ENCODE assay signal across 23 cellular contexts in genomic region chr5:73799401-73799972, GRCh38.
A peak's percentile ranks its signal among the peaks of the same experiment; 100 is the strongest.
DNase-seq lines count a peak whose midpoint lies in the region; ATAC-seq lines count a peak whose summit lies in the region.
"Had no signal": no experiment of that assay in that cellular context is flagged by ENCODE, and none has a peak within 500 bp of the region (broad histone marks: within the 10 kb centered on the region; RNA-seq: fewer than 3 reads in every experiment).

No MANE protein-coding gene starts in this region.

- H3K4me1 Mint-ChIP-seq in activated naive CD4-positive, alpha-beta T cell treated with anti-CD3 and anti-CD28 coated beads for 36 hours (ENCODE audit: low read depth), result peaks cover 9% of the 10 kb centered on the region
- peaks cover 20% of the 10 kb centered on the region for H3K4me1 Mint-ChIP-seq in stimulated activated naive CD8-positive, alpha-beta T cell treated with anti-CD3 and anti-CD28 coated beads, Interleukin-15, amount 100 ng/mL, for 72 hours
- no peaks in the 10 kb centered on the region for H3K4me1 Mint-ChIP-seq in stimulated activated memory B cell treated with anti-CD40 and anti-IgM and Interleukin-4, amounts not matched to agents 10 μg/mL and 1 μg/mL and 100 μg/mL, for 72 hours
- H3K4me1 Mint-ChIP-seq: CD4-positive, CD25-positive, alpha-beta regulatory T cell had no signal

- H3K4me3 Mint-ChIP-seq in activated naive CD4-positive, alpha-beta T cell treated with anti-CD3 and anti-CD28 coated beads for 36 hours, result no peak overlapping the region
- no peak overlapping the region for H3K4me3 Mint-ChIP-seq in stimulated activated naive CD8-positive, alpha-beta T cell treated with anti-CD3 and anti-CD28 coated beads, Interleukin-15, amount 100 ng/mL, for 72 hours
- H3K4me3 Mint-ChIP-seq in stimulated activated memory B cell treated with anti-CD40 and anti-IgM and Interleukin-4, amounts not matched to agents 10 μg/mL and 1 μg/mL and 100 μg/mL, for 72 hours, result no peak overlapping the region
- H3K4me3 Mint-ChIP-seq: CD4-positive, CD25-positive, alpha-beta regulatory T cell; CD8-positive, alpha-beta memory T cell; HFFc6 had no signal

- DNase-seq in activated naive CD4-positive, alpha-beta T cell treated with anti-CD3 and anti-CD28 coated beads for 36 hours, result no peak
- DNase-seq in activated naive CD4-positive, alpha-beta T cell (lab: John Stamatoyannopoulos, UW), result no peak
- no peak for DNase-seq in stimulated activated naive CD8-positive, alpha-beta T cell treated with anti-CD3 and anti-CD28 coated beads, Interleukin-15, amount 100 ng/mL, for 72 hours
- DNase-seq in stimulated activated naive CD8-positive, alpha-beta T cell treated with anti-CD3 and anti-CD28 coated beads, Interleukin-15, Interleukin-2, amounts not matched to agents 100 U/mL and 50 U/mL, for 24 hours, result no peak
- DNase-seq in NOMO-1 (lab: John Stamatoyannopoulos, UW; ENCODE audit: unreplicated experiment in 2 of 2) (no peak), cardiac septum (ENCODE audit: low spot score) (no peak)
- DNase-seq: 8988T; BE2C; C1 segment of cervical spinal cord; CD4-positive, CD25-positive, alpha-beta regulatory T cell; CD8-positive, alpha-beta memory T cell; COR-L47; DMS 273 treated with DMSO at 0.1 percent for 48 hours; DMS53; DND-41; EL; GOT3; H7; HFFc6 had no signal

- ATAC-seq in stimulated activated naive CD8-positive, alpha-beta T cell treated with anti-CD3 and anti-CD28 coated beads, Interleukin-15, amount 100 ng/mL, for 72 hours, result peak; percentile 61
- ATAC-seq in stimulated activated naive CD8-positive, alpha-beta T cell treated with anti-CD3 and anti-CD28 coated beads, Interleukin-15, Interleukin-2, amounts not matched to agents 100 U/mL and 50 U/mL, for 24 hours, result no peak
- peak; percentile 59 for ATAC-seq in stimulated activated memory B cell treated with anti-CD40 and anti-IgM and Interleukin-4, amounts not matched to agents 10 μg/mL and 1 μg/mL and 100 μg/mL, for 72 hours
- ATAC-seq: GM12878, HCT116, HepG2 had no signal

- H3K27me3 Mint-ChIP-seq in activated naive CD4-positive, alpha-beta T cell treated with anti-CD3 and anti-CD28 coated beads for 36 hours (ENCODE audit: low read depth), result peaks cover 41% of the 10 kb centered on the region
- peaks cover 49% of the 10 kb centered on the region for H3K27me3 Mint-ChIP-seq in stimulated activated naive CD8-positive, alpha-beta T cell treated with anti-CD3 and anti-CD28 coated beads, Interleukin-15, amount 100 ng/mL, for 72 hours
- peaks cover 50% of the 10 kb centered on the region for H3K27me3 Mint-ChIP-seq in stimulated activated memory B cell treated with anti-CD40 and anti-IgM and Interleukin-4, amounts not matched to agents 10 μg/mL and 1 μg/mL and 100 μg/mL, for 72 hours

- no peaks in the 10 kb centered on the region for H3K36me3 Mint-ChIP-seq in activated naive CD4-positive, alpha-beta T cell treated with anti-CD3 and anti-CD28 coated beads for 36 hours (ENCODE audit: low read depth)
- no peaks in the 10 kb centered on the region for H3K36me3 Mint-ChIP-seq in stimulated activated memory B cell treated with anti-CD40 and anti-IgM and Interleukin-4, amounts not matched to agents 10 μg/mL and 1 μg/mL and 100 μg/mL, for 72 hours
- H3K36me3 Mint-ChIP-seq: CD4-positive, CD25-positive, alpha-beta regulatory T cell; CD8-positive, alpha-beta memory T cell had no signal

- peak overlapping the region; percentile 2 for H3K27ac Mint-ChIP-seq in activated naive CD4-positive, alpha-beta T cell treated with anti-CD3 and anti-CD28 coated beads for 36 hours
- H3K27ac Mint-ChIP-seq in stimulated activated naive CD8-positive, alpha-beta T cell treated with anti-CD3 and anti-CD28 coated beads, Interleukin-15, amount 100 ng/mL, for 72 hours, result no peak overlapping the region
- no peak overlapping the region for H3K27ac Mint-ChIP-seq in stimulated activated memory B cell treated with anti-CD40 and anti-IgM and Interleukin-4, amounts not matched to agents 10 μg/mL and 1 μg/mL and 100 μg/mL, for 72 hours
- H3K27ac Mint-ChIP-seq: CD4-positive, CD25-positive, alpha-beta regulatory T cell; CD8-positive, alpha-beta memory T cell; HFFc6 had no signal

- CTCF ChIA-PET in activated naive CD4-positive, alpha-beta T cell treated with anti-CD3 and anti-CD28 coated beads for 36 hours (lab: Charles Lee), result interaction anchor here (0.8 to 1.3 kb wide), 3 partner anchors 208 to 260 kb away, joined by 3 to 4 read pairs (median 3); no protein-coding TSS in a partner anchor

- intact Hi-C loops in activated naive CD4-positive, alpha-beta T cell treated with anti-CD3 and anti-CD28 coated beads for 36 hours (cut with micrococcal nuclease), result loop anchor here (10.0 kb wide), 1 partner anchor 845 kb away; the partner anchor contains the start of gene ENC1
- intact Hi-C loops in cardiac septum (cut with DNase I), result loop anchor here (10.0 kb wide), 1 partner anchor 845 kb away; the partner anchor contains the start of gene ENC1

- no peaks in the 10 kb centered on the region for H3K9me3 Mint-ChIP-seq in activated naive CD4-positive, alpha-beta T cell treated with anti-CD3 and anti-CD28 coated beads for 36 hours
- H3K9me3 Mint-ChIP-seq in stimulated activated naive CD8-positive, alpha-beta T cell treated with anti-CD3 and anti-CD28 coated beads, Interleukin-15, amount 100 ng/mL, for 72 hours, result no peaks in the 10 kb centered on the region
- no peaks in the 10 kb centered on the region for H3K9me3 Mint-ChIP-seq in stimulated activated memory B cell treated with anti-CD40 and anti-IgM and Interleukin-4, amounts not matched to agents 10 μg/mL and 1 μg/mL and 100 μg/mL, for 72 hours
- H3K9me3 Mint-ChIP-seq: CD8-positive, alpha-beta memory T cell; HFFc6 had no signal
